8 cellular contexts compared by ENCODE assay signal in the genomic region with DNA sequence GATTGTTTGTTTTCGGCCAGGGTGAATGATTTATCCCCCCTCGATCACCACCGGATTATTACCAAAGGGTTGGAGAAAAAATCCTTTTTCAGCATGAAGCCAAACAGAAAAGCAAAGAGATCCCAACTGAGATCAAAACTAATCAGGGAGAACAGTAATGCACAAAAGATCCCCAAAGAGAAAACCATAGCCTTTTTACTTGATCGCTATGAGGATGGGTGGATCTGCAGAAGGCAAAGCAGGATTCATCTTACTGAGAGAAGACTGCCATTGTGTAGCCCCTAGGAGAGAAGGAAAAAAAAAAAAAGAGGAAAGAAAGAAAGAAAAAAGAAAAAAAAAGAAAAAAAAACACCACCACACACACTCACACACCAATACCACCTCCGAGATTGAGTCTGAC. TPM values are rescaled to one million over a fixed set of nuclear protein-coding genes. Genes with fewer than 3 reads are reported as not detected.
DNase-seq lines count a peak whose midpoint lies in the region; ATAC-seq and TF ChIP-seq lines count a peak whose summit lies in the region.

A gene (minus strand): TSS at position 294 of the 400 bp plus-strand sequence.

- H3K27ac Mint-ChIP-seq in CD8-positive, alpha-beta memory T cell, result peak within 1 kb of the TSS in 1 of 8 donors; percentile 71

- H3K9ac ChIP-seq in parathyroid adenoma, result no peak within 1 kb of the TSS

- H3K4me3 ChIP-seq in CD8-positive, alpha-beta memory T cell (ENCODE audit: low read length), result no peak within 1 kb of the TSS
- peak within 1 kb of the TSS; percentile 45 for H3K4me3 ChIP-seq in WI38 (ENCODE audit: low read depth, low read length)
- peak within 1 kb of the TSS; percentile 55 for H3K4me3 ChIP-seq in fibroblast of villous mesenchyme (ENCODE audit: low read depth, low read length)
- peak within 1 kb of the TSS; percentile 62 for H3K4me3 ChIP-seq in parathyroid adenoma (ENCODE audit: low read depth, low read length)
- no peak within 1 kb of the TSS for H3K4me3 ChIP-seq in SJCRH30

- peaks cover 25 to 31% (median 29%) of the 10 kb centered on the region in 3 donors for H3K4me1 Mint-ChIP-seq in CD8-positive, alpha-beta memory T cell

- peaks cover 39% of the 10 kb centered on the region for H3K27me3 ChIP-seq in CD8-positive, alpha-beta memory T cell (ENCODE audit: insufficient read depth, low read length, poor library complexity, severe bottlenecking)
- H3K27me3 ChIP-seq in parathyroid adenoma (ENCODE audit: control insufficient read depth, insufficient read depth, low read length) (no peaks in the 10 kb centered on the region), SJCRH30 (no peaks in the 10 kb centered on the region)

- H3K27ac ChIP-seq in CD8-positive, alpha-beta memory T cell (ENCODE audit: low read depth, low read length), result no peak within 1 kb of the TSS
- H3K27ac ChIP-seq in parathyroid adenoma (no peak within 1 kb of the TSS), SJCRH30 (no peak within 1 kb of the TSS)

- H3K27me3 Mint-ChIP-seq in CD8-positive, alpha-beta memory T cell, result peaks cover 44 to 68% of the 10 kb centered on the region in 2 donors

- H3K36me3 Mint-ChIP-seq in CD8-positive, alpha-beta memory T cell, result peaks cover 0 to 1% (median 0%) of the 10 kb centered on the region in 3 donors

- DNase-seq in CD8-positive, alpha-beta memory T cell, result no peak
- DNase-seq in fibroblast of villous mesenchyme (ENCODE audit: low read depth), result no peak
- DNase-seq in SJCRH30, result no peak
- DNase-seq in middle frontal gyrus (ENCODE audit: extremely low spot score, low spot score), result no peak
- no peak for DNase-seq in mesenteric fat pad (ENCODE audit: low spot score)

- no peaks in the 10 kb centered on the region for H3K36me3 ChIP-seq in CD8-positive, alpha-beta memory T cell (ENCODE audit: insufficient read depth, low read length)
- H3K36me3 ChIP-seq in parathyroid adenoma (ENCODE audit: control insufficient read depth, insufficient read depth, low read length), result no peaks in the 10 kb centered on the region
- no peaks in the 10 kb centered on the region for H3K36me3 ChIP-seq in SJCRH30

- H3K9me3 ChIP-seq in CD8-positive, alpha-beta memory T cell (ENCODE audit: low read length), result no peaks in the 10 kb centered on the region
- H3K9me3 ChIP-seq in parathyroid adenoma (ENCODE audit: control insufficient read depth, low read length), result no peaks in the 10 kb centered on the region
- no peaks in the 10 kb centered on the region for H3K9me3 ChIP-seq in SJCRH30 (replicated peaks)

- TF ChIP-seq CTCF in WI38 (IDR thresholded peaks at IDR 0.05; ENCODE audit: low read depth, low read length) (no peak), fibroblast of villous mesenchyme (IDR thresholded peaks at IDR 0.05; ENCODE audit: insufficient read depth, low read depth, low read length) (no peak), parathyroid adenoma (IDR thresholded peaks at IDR 0.05) (no peak)

- H2AFZ ChIP-seq in parathyroid adenoma, result peak within 1 kb of the TSS; percentile 94

- peak within 1 kb of the TSS; percentile 85 for H3K4me2 ChIP-seq in parathyroid adenoma (ENCODE audit: low read length)

- H3K4me1 ChIP-seq in CD8-positive, alpha-beta memory T cell (ENCODE audit: insufficient read depth, low read length), result peaks cover 22% of the 10 kb centered on the region
- no peaks in the 10 kb centered on the region for H3K4me1 ChIP-seq in parathyroid adenoma
- no peaks in the 10 kb centered on the region for H3K4me1 ChIP-seq in SJCRH30

- H3K79me2 ChIP-seq in parathyroid adenoma, result no peaks in the 10 kb centered on the region

- CTCF ChIA-PET in CD8-positive, alpha-beta memory T cell (lab: Charles Lee), result no interaction called here

- H3K4me3 Mint-ChIP-seq in CD8-positive, alpha-beta memory T cell, result peak within 1 kb of the TSS; percentile 58 to 81 (median 79)

- ATAC-seq in HG02970 (IDR thresholded peaks at IDR 0.05; ENCODE audit: low FRiP score, unreplicated experiment), result no peak

- POLR2A ChIA-PET in CD8-positive, alpha-beta memory T cell (lab: Charles Lee), result no interaction called here

- H3K9me3 Mint-ChIP-seq in CD8-positive, alpha-beta memory T cell, result no peaks in the 10 kb centered on the region

RNA-seq across cellular contexts. Expression of the gene that starts here (rescaled TPM):
- not detected for total RNA-seq in CD8-positive, alpha-beta memory T cell
- not detected for polyA plus RNA-seq in CD8-positive, alpha-beta memory T cell
- total RNA-seq in fibroblast of villous mesenchyme (under 0.01 TPM in 2 replicates), mesenteric fat pad (3.1 TPM)
- 0.02 TPM in 1 of 2 replicates, not detected in the other for total RNA-seq in SJCRH30 (2014; rRNA removed; shearing (Covaris generic))

Comparison
In these comparisons a context has a peak if more than half of its experiments do, and no peak if none do; other contexts are left out.
1. H3K4me3 ChIP-seq: peak in WI38 (single experiment), fibroblast of villous mesenchyme (single experiment) and parathyroid adenoma (single experiment); none in CD8-positive, alpha-beta memory T cell (single experiment) and SJCRH30 (single experiment).